Comparison of ENCODE assay signal across 8 cellular contexts in the genomic region with DNA sequence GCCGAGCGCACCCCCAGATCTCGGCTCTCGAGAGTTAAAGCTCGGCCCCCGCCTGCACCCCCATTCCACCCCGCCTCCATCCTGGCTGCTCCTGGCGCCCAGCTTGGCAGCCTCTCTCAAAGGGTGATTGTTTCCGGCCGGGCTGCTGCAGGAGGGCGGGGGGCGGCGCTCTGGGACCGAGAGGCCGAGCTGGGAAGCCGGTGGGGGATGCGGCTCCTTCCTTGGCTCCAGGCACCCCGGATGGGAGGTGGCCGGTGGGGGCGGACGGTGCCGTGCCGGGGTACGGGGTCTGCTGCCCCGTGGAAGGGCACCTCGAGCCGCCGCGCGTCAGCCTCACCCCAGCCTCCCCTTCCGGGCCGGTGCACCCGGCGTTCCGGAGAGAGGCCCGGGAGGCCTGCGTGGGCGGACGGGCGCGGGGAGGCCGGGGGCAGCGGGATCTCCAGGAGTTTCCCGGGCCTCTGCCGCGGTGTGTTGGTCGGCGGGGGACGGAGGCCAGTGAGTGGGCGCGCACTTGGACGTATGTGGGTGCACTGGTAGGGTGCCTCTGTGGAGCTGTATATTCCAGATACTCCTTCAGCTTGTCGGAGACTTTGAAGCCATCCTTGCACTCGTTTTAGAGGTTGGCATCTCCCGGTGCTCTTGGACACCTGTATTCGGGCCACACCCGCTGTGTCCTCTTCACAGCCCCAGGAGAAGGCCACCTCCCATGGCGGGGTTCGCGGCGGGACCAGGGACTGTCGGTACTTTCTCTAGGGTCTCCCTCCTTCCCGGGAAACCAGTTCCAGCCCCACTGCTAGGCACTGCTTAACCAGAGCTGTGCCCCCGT. TPM values are rescaled to one million over a fixed set of nuclear protein-coding genes. Genes with fewer than 3 reads are reported as not detected.
DNase-seq lines count a peak whose midpoint lies in the region; ATAC-seq, FAIRE-seq and TF ChIP-seq lines count a peak whose summit lies in the region.

No MANE protein-coding gene starts in this region.

- H3K79me1 ChIP-seq in H1 (ENCODE audit: low read depth, low read length) = peaks cover 9% of the 10 kb centered on the region

- H3K36me3 ChIP-seq in H1 (ENCODE audit: control insufficient read depth in 2 of 4, insufficient read depth in 4 of 4, low read length in 3 of 4) = no peaks in the 10 kb centered on the region
- no peaks in the 10 kb centered on the region for H3K36me3 ChIP-seq in neural progenitor cell
- no peaks in the 10 kb centered on the region for H3K36me3 ChIP-seq in PC-9 (ENCODE audit: low read depth)

- H3K23me2 ChIP-seq in H1 (ENCODE audit: low read depth, low read length) = peaks cover 21% of the 10 kb centered on the region; the same call in 1 of the 2 replicates

- H3K4ac ChIP-seq in H1 (replicated peaks; ENCODE audit: insufficient read length, low read depth, low read length) = peak overlapping the region; percentile 28

- peak overlapping the region; percentile 28; the same call in 1 of the 2 replicates for H3K18ac ChIP-seq in H1 (ENCODE audit: extremely low read depth, low read length)

- H3K9me3 ChIP-seq in H1 (ENCODE audit: insufficient read depth in 2 of 2, low read depth in 1 of 2, low read length in 1 of 2) (no peaks in the 10 kb centered on the region), neural progenitor cell (ENCODE audit: low read depth) (no peaks in the 10 kb centered on the region), PC-9 (ENCODE audit: insufficient read depth, low read depth) (no peaks in the 10 kb centered on the region)

- peak in 1 of 2 experiments; percentile 2; a peak in 1 of 3 replicates for TF ChIP-seq EP300 in H1 (IDR thresholded peaks at IDR 0.05; ENCODE audit: borderline replicate concordance in 1 of 2, low read depth in 2 of 2, low read length in 2 of 2)

- peak overlapping the region; percentile 43 for H4K8ac ChIP-seq in H1 (ENCODE audit: extremely low read depth, insufficient read depth, low read length)

- CTCF ChIA-PET in H1 (lab: Charles Lee; ENCODE audit: partially characterized antibody) = interaction anchor here (1.0 to 2.7 kb wide), 5 partner anchors 11 to 37 kb away, joined by 3 to 9 read pairs (median 4); no protein-coding TSS in a partner anchor
- CTCF ChIA-PET in PC-9 (lab: Charles Lee) = no interaction called here

- H2BK20ac ChIP-seq in H1 (ENCODE audit: low read length) = no peak overlapping the region

- H3K9me2 ChIP-seq in PC-9 (ENCODE audit: insufficient read depth) = no peaks in the 10 kb centered on the region

- H3K23ac ChIP-seq in H1 (ENCODE audit: insufficient read length) = no peak overlapping the region

- POLR2A ChIA-PET in H1 (lab: Charles Lee; ENCODE audit: partially characterized antibody) (interaction anchor here (1.1 kb wide), 1 partner anchor 17 kb away, joined by 3 read pairs; no protein-coding TSS in a partner anchor), PC-9 (lab: Charles Lee; ENCODE audit: unreplicated experiment) (no interaction called here)

- peaks cover 44% of the 10 kb centered on the region for H3K4me1 Mint-ChIP-seq in neural progenitor cell

- FAIRE-seq in H1 (lab: Jason Lieb, UNC) = no peak

- H3K56ac ChIP-seq in H1 (replicated peaks; ENCODE audit: insufficient read length, low read depth, low read length) = no peak overlapping the region

- no peak overlapping the region for H2AFZ ChIP-seq in H1 (ENCODE audit: low read length)
- H2AFZ ChIP-seq in neural progenitor cell (replicated peaks) = peak overlapping the region; percentile 63
- no peak overlapping the region for H2AFZ ChIP-seq in PC-9

- H3K4me1 ChIP-seq in H1 (replicated peaks in 1 of 4; ENCODE audit: control insufficient read depth in 3 of 4, insufficient read depth in 4 of 4, low read length in 3 of 4) (peaks cover 17 to 41% (median 23%) of the 10 kb centered on the region in 4 experiments), neural progenitor cell (peaks cover 46% of the 10 kb centered on the region), PC-9 (replicated peaks; ENCODE audit: insufficient read depth) (no peaks in the 10 kb centered on the region)

- peak; percentile 24 for DNase-seq in GM13977 (ENCODE audit: low spot score)
- DNase-seq in SK-MEL-5 (ENCODE audit: low read depth, low spot score) = peak; percentile 35
- peak in 1 of 2 experiments; percentile 75 for DNase-seq in H1 (ENCODE audit: low read depth in 1 of 2, low spot score in 2 of 2)
- peak; percentile 85 for DNase-seq in neural progenitor cell (ENCODE audit: low spot score)
- no peak for DNase-seq in G401 (ENCODE audit: low spot score)
- no peak for DNase-seq in PC-9
- DNase-seq in AML-193 (lab: John Stamatoyannopoulos, UW) = no peak

- H2BK15ac ChIP-seq in H1 (ENCODE audit: low read length) = peak overlapping the region; percentile 61; the same call in 1 of the 2 replicates

- in situ Hi-C loops in GM13977 (cut with MboI; ENCODE audit: low pct_unique_long_range_greater_than_20kb, low sequenced_read_pairs, unreplicated experiment) = no loop called here
- in situ Hi-C loops in SK-MEL-5 (cut with HindIII; ENCODE audit: low pct_unique_long_range_greater_than_20kb, low sequenced_read_pairs) = no loop called here
- in situ Hi-C loops in G401 (cut with HindIII; ENCODE audit: low sequenced_read_pairs) = no loop called here

- peak overlapping the region in 1 of 4 experiments; percentile 44; a peak in 2 of 7 replicates for H3K9ac ChIP-seq in H1 (replicated peaks in 1 of 4; ENCODE audit: extremely low read depth in 1 of 4, low read depth in 3 of 4, low read length in 3 of 4)
- H3K9ac ChIP-seq in neural progenitor cell = no peak overlapping the region

- H3K79me2 ChIP-seq in H1 (ENCODE audit: control insufficient read depth in 1 of 2, insufficient read depth in 2 of 2, low read length in 2 of 2) (peaks cover 5 to 26% of the 10 kb centered on the region in 2 experiments; a peak in 2 of 4 replicates), neural progenitor cell (ENCODE audit: low read depth) (peaks cover 31% of the 10 kb centered on the region), PC-9 (ENCODE audit: low read depth) (no peaks in the 10 kb centered on the region)

- peak overlapping the region; percentile 39; the same call in 1 of the 2 replicates for H2BK12ac ChIP-seq in H1 (ENCODE audit: low read depth, low read length)

- no peak for ATAC-seq in GM18519 (IDR thresholded peaks at IDR 0.05; ENCODE audit: low FRiP score, unreplicated experiment)

- H3K4me3 ChIP-seq in H1 (ENCODE audit: extremely low read depth in 1 of 4, insufficient read depth in 2 of 4, low read depth in 3 of 4, low read length in 4 of 4) (peak overlapping the region; percentile 62 to 71 (median 66)), neural progenitor cell (peak overlapping the region; percentile 74), PC-9 (no peak overlapping the region)

- H3K27ac ChIP-seq in H1 (ENCODE audit: low read depth, low read length) = no peak overlapping the region
- H3K27ac ChIP-seq in neural progenitor cell = no peak overlapping the region
- H3K27ac ChIP-seq in PC-9 = no peak overlapping the region

- no peak overlapping the region for H4K5ac ChIP-seq in H1 (ENCODE audit: insufficient read length, low read depth, low read length)

- no peak overlapping the region for H3K27ac Mint-ChIP-seq in neural progenitor cell

- 0% methylated on average over 15 of the region's 64 CpGs; no CpG with 5 or more reads in 1 of the 2 experiments for WGBS in H1 (ENCODE audit: extremely low coverage in 1 of 2, insufficient coverage in 1 of 2, insufficient read length in 1 of 2, insufficient replicate concordance in 2 of 2, low coverage in 1 of 2, low lambda C conversion rate in 2 of 2, missing lambda C conversion rate in 1 of 2), 2 experiments

- H3K4me2 ChIP-seq in H1 (ENCODE audit: insufficient read depth in 1 of 2, low read depth in 2 of 2, low read length in 2 of 2) (peak overlapping the region; percentile 70 to 98), neural progenitor cell (peak overlapping the region; percentile 93), PC-9 (no peak overlapping the region)

- TF ChIP-seq RAD21 in H1 (IDR thresholded peaks at IDR 0.05 in 1 of 2, conservative IDR thresholded peaks at IDR 0.05 in 1 of 2; ENCODE audit: low read depth in 2 of 2, low read length in 2 of 2) = peak in 1 of 2 experiments; percentile 13; a peak in 1 of 4 replicates

- intact Hi-C loops in PC-9 (cut with micrococcal nuclease; ENCODE audit: unreplicated experiment) = no loop called here

- peak overlapping the region; percentile 31 for H4K91ac ChIP-seq in H1 (replicated peaks; ENCODE audit: insufficient read length, low read length)

- H3K27me3 Mint-ChIP-seq in neural progenitor cell (ENCODE audit: insufficient read depth, low read depth) = peaks cover 11% of the 10 kb centered on the region

- H2BK5ac ChIP-seq in H1 (ENCODE audit: low read depth, low read length) = peak overlapping the region; percentile 60; the same call in 1 of the 2 replicates

- H3F3A ChIP-seq in neural progenitor cell (ENCODE audit: low read depth) (peaks cover 31% of the 10 kb centered on the region), PC-9 (ENCODE audit: insufficient read depth, low read depth) (no peaks in the 10 kb centered on the region)

- H3K4me3 Mint-ChIP-seq in neural progenitor cell = peak overlapping the region; percentile 85

- H2BK120ac ChIP-seq in H1 (replicated peaks; ENCODE audit: low read depth, low read length) = peak overlapping the region; percentile 15

- H3K14ac ChIP-seq in H1 (ENCODE audit: insufficient read length) = no peak overlapping the region

- TF ChIP-seq CTCF in GM13977 (IDR thresholded peaks at IDR 0.05; ENCODE audit: extremely low read depth, insufficient read depth, missing control alignments) = no peak
- TF ChIP-seq CTCF in H1 (IDR thresholded peaks at IDR 0.05; ENCODE audit: control extremely low read depth in 1 of 3, insufficient read depth in 1 of 3, low read depth in 1 of 3, low read length in 3 of 3) = no peak
- no peak for TF ChIP-seq CTCF in neural progenitor cell (IDR thresholded peaks at IDR 0.05)
- no peak for TF ChIP-seq CTCF in PC-9 (conservative IDR thresholded peaks at IDR 0.05)

- no TSS peak for BruUV-seq in PC-9 (replicated peaks; lab: Mats Ljungman, UMichigan)

- TF ChIP-seq POLR2A in H1 (IDR thresholded peaks at IDR 0.05; ENCODE audit: control extremely low read depth in 1 of 2, low read depth in 2 of 2, low read length in 2 of 2) = no peak

- no peaks in the 10 kb centered on the region for H3K9me3 Mint-ChIP-seq in neural progenitor cell

- H2AK5ac ChIP-seq in H1 (ENCODE audit: low read depth, low read length) = no peak overlapping the region

- H4K20me1 ChIP-seq in H1 (replicated peaks in 1 of 2; ENCODE audit: control insufficient read depth in 1 of 2, insufficient read depth in 2 of 2, low read length in 2 of 2) (peaks cover 11 to 18% of the 10 kb centered on the region in 2 experiments), neural progenitor cell (ENCODE audit: low read depth) (peaks cover 73% of the 10 kb centered on the region), PC-9 (ENCODE audit: insufficient read depth) (no peaks in the 10 kb centered on the region)

- peaks cover under 1% of the 10 kb centered on the region for H3K36me3 Mint-ChIP-seq in neural progenitor cell

- H3K27me3 ChIP-seq in H1 (replicated peaks in 1 of 4; ENCODE audit: control insufficient read depth in 3 of 4, extremely low read depth in 1 of 4, insufficient read depth in 3 of 4, low read length in 3 of 4) = peaks cover 0 to 5% (median 1%) of the 10 kb centered on the region in 4 experiments; a peak in 3 of 7 replicates
- no peaks in the 10 kb centered on the region for H3K27me3 ChIP-seq in neural progenitor cell
- H3K27me3 ChIP-seq in PC-9 (ENCODE audit: insufficient read depth, low read depth) = peaks cover 79% of the 10 kb centered on the region

RNA-seq across cellular contexts. Expression of gene B3GAT1, which starts 0.7 kb away (rescaled TPM):
- total RNA-seq in SK-MEL-5 (2014; rRNA removed; shearing (Covaris generic)) = 3.7 and 4.8 TPM in 2 replicates
- polyA plus RNA-seq in SK-MEL-5 (2015; cell fraction: cytosol; rRNA removed) = 21.5 and 29.2 TPM in 2 replicates
- 30.0 and 36.2 TPM in 2 replicates for polyA plus RNA-seq in SK-MEL-5 (2015; cell fraction: nucleus; rRNA removed)
- 32.4 and 35.0 TPM in 2 replicates for total RNA-seq in H1 (2021; fragmentation: NEBNext Ultra II Directional; extraction: Animal tissue kit (Norgen Biotek cat#: 25700))
- 19.7 and 27.0 TPM in 2 replicates for polyA plus RNA-seq in H1 (2011; rRNA removed)
- 18.2 TPM for polyA plus RNA-seq in H1 (2011; cell fraction: cytosol; rRNA removed)
- 46.6 TPM for polyA plus RNA-seq in H1 (2011; cell fraction: nucleus; rRNA removed)
- 22.6 to 25.8 TPM (median 24.3 TPM) in 4 replicates for polyA plus RNA-seq in H1 (2012, experiment 1 of 2)
- polyA plus RNA-seq in H1 (2012, experiment 2 of 2) = 23.0 TPM
- 16.5 TPM for polyA plus RNA-seq in H1 (2013, experiment 1 of 2)
- polyA plus RNA-seq in H1 (2013, experiment 2 of 2) = 16.3 TPM
- 10.1 and 12.8 TPM in 2 replicates for polyA minus RNA-seq in H1 (2011; rRNA and poly(A)+ RNA removed)
- 15.9 TPM for polyA minus RNA-seq in H1 (2011; cell fraction: cytosol; rRNA and poly(A)+ RNA removed)
- 20.5 TPM for polyA minus RNA-seq in H1 (2011; cell fraction: nucleus; rRNA and poly(A)+ RNA removed)
- total RNA-seq in neural progenitor cell (ENCODE audit: low replicate concordance) (11.0 and 20.7 TPM in 2 replicates), PC-9 (2021) (not detected in 2 replicates)
- total RNA-seq in G401 (2014; rRNA removed; shearing (Covaris generic)) = not detected in 2 replicates

Comparison
In these comparisons a context has a peak if more than half of its experiments do, and no peak if none do; other contexts are left out.
1. DNase-seq: peak in GM13977 (single experiment), SK-MEL-5 (single experiment) and neural progenitor cell (single experiment); none in G401 (single experiment), PC-9 (0 of 2) and AML-193 (0 of 2).